In the genomic region with DNA sequence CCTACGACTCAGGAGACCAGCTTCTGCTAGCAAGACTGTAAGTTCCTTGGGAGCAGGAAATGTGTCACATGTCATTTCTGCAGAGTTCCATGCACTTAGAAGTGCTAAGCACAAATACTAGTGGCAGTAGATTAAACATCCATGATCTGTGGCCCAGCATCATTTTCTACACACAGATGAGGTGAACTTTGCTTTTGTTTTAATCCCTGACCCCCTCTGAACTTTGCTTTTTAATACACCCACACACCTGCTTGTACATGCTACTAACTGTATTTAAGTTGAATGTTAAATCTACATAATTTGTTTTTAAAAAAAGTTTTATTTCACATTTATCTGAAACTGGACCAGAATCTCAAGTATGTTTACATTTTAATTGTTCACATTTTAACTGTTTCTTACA, we compare ENCODE assay signal across 23 cellular contexts.
"Had no signal": no experiment of that assay in that cellular context is flagged by ENCODE, and none has a peak within 500 bp of the region (broad histone marks: within the 10 kb centered on the region; RNA-seq: fewer than 3 reads in every experiment).

No MANE protein-coding gene starts in this region.

- FAIRE-seq: colon, endometrium, endothelial cell of umbilical vein, frontal cortex had no signal

- ATAC-seq: effector memory CD8-positive, alpha-beta T cell; esophagus mucosa; foreskin keratinocyte; gastrocnemius medialis; gastroesophageal sphincter; heart left ventricle; heart right ventricle had no signal

- DNase-seq: colonic mucosa; dorsolateral prefrontal cortex; effector CD4-positive, alpha-beta T cell; effector CD8-positive, alpha-beta T cell; effector memory CD4-positive, alpha-beta T cell; effector memory CD8-positive, alpha-beta T cell; endodermal cell; erythroblast; esophagus squamous epithelium; foreskin fibroblast; foreskin keratinocyte; foreskin melanocyte; gastrocnemius medialis; glutamatergic neuron; head of caudate nucleus; heart left ventricle; heart right ventricle had no signal
